ENCODE assay signal across 1 cellular context in the genomic region with DNA sequence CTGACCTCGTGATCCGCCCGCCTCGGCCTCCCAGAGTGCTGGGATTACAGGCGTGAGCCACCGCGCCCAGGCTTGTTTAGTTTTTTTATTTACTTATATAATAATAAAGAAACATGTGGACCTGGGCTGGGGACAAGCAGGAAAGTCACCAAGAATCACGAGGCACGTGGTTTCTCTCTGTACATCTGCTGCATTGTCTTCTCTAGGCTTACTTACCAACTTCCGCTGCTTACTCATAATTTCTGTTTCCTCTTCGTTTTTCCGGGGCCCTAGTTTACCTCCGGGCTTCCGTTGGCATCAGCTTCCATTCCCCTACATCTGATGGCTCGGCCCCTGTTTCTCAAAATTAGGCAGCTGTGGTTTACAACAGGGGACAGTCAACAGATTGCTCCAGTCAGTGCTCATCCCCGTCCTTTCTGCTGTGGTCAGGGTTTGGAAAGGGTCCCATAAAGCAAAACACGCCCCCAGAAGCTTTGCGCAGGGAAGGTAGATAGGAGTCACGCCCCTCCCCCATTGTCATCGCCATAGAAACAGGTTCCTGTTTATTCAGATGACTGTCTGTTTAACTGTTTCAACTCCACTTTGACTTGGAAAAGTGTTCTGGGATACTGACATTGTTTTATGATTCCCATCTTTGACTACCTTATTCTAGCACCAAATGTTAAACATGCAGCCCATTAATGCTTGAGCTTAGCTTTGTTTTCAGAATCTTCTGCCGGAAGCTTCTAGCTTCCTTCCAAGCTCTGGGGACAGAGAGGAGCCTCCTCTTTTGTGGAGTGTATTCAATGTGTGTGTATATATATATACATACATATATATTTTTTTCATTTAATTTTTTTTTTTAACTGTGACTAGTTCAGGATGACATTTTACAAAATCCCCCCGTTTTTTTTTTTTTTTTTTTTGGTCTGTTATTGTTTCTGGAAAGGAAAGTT.
TF ChIP-seq lines count a peak whose summit lies in the region.

No MANE protein-coding gene starts in this region.

TF ChIP-seq in neural cell, 6 proteins besides CTCF, POLR2A, EP300 and RAD21 (continued from another document):
- no peak for TF ChIP-seq REST (IDR thresholded peaks at IDR 0.05; ENCODE audit: borderline replicate concordance)
- no peak for TF ChIP-seq MXI1 (conservative IDR thresholded peaks at IDR 0.05; ENCODE audit: poor library complexity, severe bottlenecking)
